Comparison of ENCODE assay signal across 8 cellular contexts in genomic region chr7:76302299-76303056, GRCh38. TPM values are rescaled to one million over a fixed set of nuclear protein-coding genes. Genes with fewer than 3 reads are reported as not detected.
DNase-seq lines count a peak whose midpoint lies in the region; ATAC-seq and TF ChIP-seq lines count a peak whose summit lies in the region.

TSS of gene HSPB1 (plus strand) at chr7:76302673. CDS start at chr7:76302713, 40 bp downstream.

- H3K9ac ChIP-seq in GM23248 = peak within 1 kb of the TSS; percentile 90

- peak within 1 kb of the TSS; percentile 77 for H3K27ac ChIP-seq in GM23248
- H3K27ac ChIP-seq in uterus = peak within 1 kb of the TSS; percentile 100

- WGBS in GM23248 (ENCODE audit: low coverage in 1 of 2, low lambda C conversion rate in 2 of 2, missing lambda C conversion rate in 2 of 2), 2 experiments = 1% methylated on average over 59 to 65 of the region's 65 CpGs

- peak within 1 kb of the TSS; percentile 81 for H3K4me3 Mint-ChIP-seq in activated naive CD8-positive, alpha-beta T cell treated with anti-CD3 and anti-CD28 coated beads, Interleukin-2, amount 50 U/mL, for 24 hours

- H3K36me3 ChIP-seq in GM23248 (ENCODE audit: low read depth) (0 out of 2 replicates have a peak, but pooled peaks cover 6% of the 10 kb centered on the region), uterus (no peaks in the 10 kb centered on the region)

- peaks cover 17% of the 10 kb centered on the region for H3K4me1 Mint-ChIP-seq in activated naive CD8-positive, alpha-beta T cell treated with anti-CD3 and anti-CD28 coated beads, Interleukin-2, amount 50 U/mL, for 24 hours

- peak within 1 kb of the TSS; percentile 88 for H3K4me3 ChIP-seq in GM23248
- H3K4me3 ChIP-seq in NB4 (ENCODE audit: low read depth, low read length) = peak within 1 kb of the TSS; percentile 66
- peak within 1 kb of the TSS; percentile 88 to 93 for H3K4me3 ChIP-seq in uterus

- H3K4me1 ChIP-seq in GM23248 (ENCODE audit: insufficient read depth) (peaks cover 14% of the 10 kb centered on the region; the same call in 1 of the 2 replicates), uterus (peaks cover 3 to 6% of the 10 kb centered on the region in 2 donors)

- intact Hi-C loops in head of caudate nucleus (cut with DNase I) = no loop called here
- intact Hi-C loops in uterus (cut with DNase I; ENCODE audit: low total_unique reads) = no loop called here

- DNase-seq in DMS153 treated with DMSO at 0.1 percent for 48 hours (lab: John Stamatoyannopoulos, UW; ENCODE audit: unreplicated experiment) (peak; percentile 76), GM23248 (peak; percentile 94), NB4 (ENCODE audit: low read depth) (peak; percentile 83), SKM-1 (lab: John Stamatoyannopoulos, UW; ENCODE audit: unreplicated experiment) (peak; percentile 69), head of caudate nucleus (peak; percentile 65 to 96 (median 82)), omental fat pad (ENCODE audit: low spot score) (peak; percentile 75), uterus (peak; percentile 96 to 97)
- DNase-seq in activated naive CD8-positive, alpha-beta T cell treated with anti-CD3 and anti-CD28 coated beads, Interleukin-2, amount 50 U/mL, for 24 hours = peak; percentile 59

- peak; percentile 23 for ATAC-seq in activated naive CD8-positive, alpha-beta T cell treated with anti-CD3 and anti-CD28 coated beads, Interleukin-2, amount 50 U/mL, for 24 hours
- ATAC-seq in omental fat pad (ENCODE audit: low FRiP score) = peak; percentile 59

- no peaks in the 10 kb centered on the region for H4K20me1 ChIP-seq in GM23248 (ENCODE audit: insufficient read depth)

- in situ Hi-C loops in GM23248 (cut with MboI) = no loop called here

- peak within 1 kb of the TSS; percentile 72 for H2AFZ ChIP-seq in GM23248

- TF ChIP-seq POLR2A in NB4 (IDR thresholded peaks at IDR 0.05; ENCODE audit: extremely low read depth, insufficient read length) = peak; percentile 66
- peak; percentile 97 for TF ChIP-seq POLR2A in uterus (IDR thresholded peaks at IDR 0.05)

- H3K9me3 Mint-ChIP-seq in activated naive CD8-positive, alpha-beta T cell treated with anti-CD3 and anti-CD28 coated beads, Interleukin-2, amount 50 U/mL, for 24 hours = no peaks in the 10 kb centered on the region

- no peaks in the 10 kb centered on the region for H3K27me3 ChIP-seq in GM23248 (replicated peaks; ENCODE audit: insufficient read depth)
- H3K27me3 ChIP-seq in uterus = no peaks in the 10 kb centered on the region

- H3K4me2 ChIP-seq in GM23248 (ENCODE audit: unreplicated experiment) = peak within 1 kb of the TSS; percentile 59

- H3F3A ChIP-seq in GM23248 (ENCODE audit: insufficient read depth) = peaks cover 23% of the 10 kb centered on the region

- no peaks in the 10 kb centered on the region for H3K9me2 ChIP-seq in GM23248 (ENCODE audit: insufficient read depth)

- H3K27me3 Mint-ChIP-seq in activated naive CD8-positive, alpha-beta T cell treated with anti-CD3 and anti-CD28 coated beads, Interleukin-2, amount 50 U/mL, for 24 hours = peaks cover 4% of the 10 kb centered on the region

- no peak for TF ChIP-seq CTCF in NB4 (IDR thresholded peaks at IDR 0.05; ENCODE audit: low read depth, low read length)
- TF ChIP-seq CTCF in omental fat pad (IDR thresholded peaks at IDR 0.05) = no peak
- TF ChIP-seq CTCF in uterus (IDR thresholded peaks at IDR 0.05) = no peak

- H3K36me3 Mint-ChIP-seq in activated naive CD8-positive, alpha-beta T cell treated with anti-CD3 and anti-CD28 coated beads, Interleukin-2, amount 50 U/mL, for 24 hours (ENCODE audit: low read depth) = no peaks in the 10 kb centered on the region

- no peaks in the 10 kb centered on the region for H3K9me3 ChIP-seq in GM23248 (ENCODE audit: low read depth)
- no peaks in the 10 kb centered on the region for H3K9me3 ChIP-seq in uterus

- H3K27ac Mint-ChIP-seq in activated naive CD8-positive, alpha-beta T cell treated with anti-CD3 and anti-CD28 coated beads, Interleukin-2, amount 50 U/mL, for 24 hours = peak within 1 kb of the TSS; percentile 88

- H3K79me2 ChIP-seq in GM23248 (ENCODE audit: insufficient read depth) = no peaks in the 10 kb centered on the region

RNA-seq across cellular contexts. Expression of gene HSPB1, which starts in this region (rescaled TPM):
- 79.5 and 96.5 TPM in 2 replicates for total RNA-seq in GM23248 (2014; rRNA removed; shearing (Covaris generic))
- 1,542 and 1,564 TPM in 2 replicates for polyA plus RNA-seq in GM23248 (2016; fragmentation: Nextera tagmentation; extraction: Ambion mirVana)
- total RNA-seq in omental fat pad (100 to 1,000 TPM; 178 to 353 (median 267) TPM), uterus (1,000 to 10,000 TPM in 1 of 4 donors, 100 to 1,000 TPM in 2, 10 to 100 TPM in 1; 28.8 to 1,391 (median 758) TPM)

Comparison
In these comparisons a context has a peak if more than half of its experiments do, and no peak if none do; other contexts are left out.
1. Peak in every context shown above with its lines: DNase-seq, ATAC-seq, H3K4me3 ChIP-seq and H3K27ac ChIP-seq.